Comparison of ENCODE assay signal across 8 cellular contexts in the genomic region with DNA sequence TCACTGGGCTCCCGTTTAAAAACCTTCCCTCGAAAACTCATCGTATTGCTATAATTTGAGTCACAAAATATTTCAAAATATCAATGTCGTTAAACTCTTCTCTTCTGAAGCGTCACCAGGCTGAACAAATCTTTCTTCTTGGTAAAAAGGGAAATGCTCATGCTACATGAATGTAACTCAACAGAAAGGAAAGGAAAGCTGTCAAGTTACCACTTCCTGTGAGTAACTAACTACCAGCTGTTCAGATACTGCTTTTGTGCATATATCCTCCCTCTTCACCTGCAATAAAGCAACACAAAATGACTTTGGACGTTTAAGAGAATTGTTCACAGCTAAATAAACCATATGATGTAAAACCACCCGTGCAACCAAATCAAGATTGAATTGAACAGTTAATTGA.
DNase-seq lines count a peak whose midpoint lies in the region; ATAC-seq and TF ChIP-seq lines count a peak whose summit lies in the region.

No MANE protein-coding gene starts in this region.

- no peak overlapping the region for H3K27ac Mint-ChIP-seq in endodermal cell

- DNase-seq in AG04450 (ENCODE audit: low read depth, low spot score) (no peak), SK-N-SH (no peak), germinal center (ENCODE audit: low spot score) (peak; percentile 28), endodermal cell (no peak), NCI-H345 (lab: John Stamatoyannopoulos, UW) (no peak), NCI-H1436 treated with DMSO at 0.1 percent for 48 hours (lab: John Stamatoyannopoulos, UW) (no peak)

- ATAC-seq in GM18907 (IDR thresholded peaks at IDR 0.05; ENCODE audit: unreplicated experiment) (peak; percentile 79), HG03097 (IDR thresholded peaks at IDR 0.05; ENCODE audit: low FRiP score, unreplicated experiment) (peak; percentile 68)

- WGBS in SK-N-SH (ENCODE audit: low lambda C conversion rate), result 55% methylated on average over 7 of the region's 7 CpGs
- WGBS in endodermal cell (ENCODE audit: insufficient coverage in 1 of 2, insufficient read length in 1 of 2), 2 experiments, result 83 to 90% methylated on average over 7 of the region's 7 CpGs

- H3F3A ChIP-seq in SK-N-SH (replicated peaks; ENCODE audit: insufficient read depth), result peaks cover 34% of the 10 kb centered on the region

- no peaks in the 10 kb centered on the region for H3K9me2 ChIP-seq in SK-N-SH

- H3K9me3 ChIP-seq in AG04450 (ENCODE audit: control insufficient read depth, insufficient read depth, low read length) (no peaks in the 10 kb centered on the region), SK-N-SH (no peaks in the 10 kb centered on the region), endodermal cell (ENCODE audit: control insufficient read depth, low read length) (no peaks in the 10 kb centered on the region)

- H3K27ac ChIP-seq in AG04450 (ENCODE audit: low read depth, low read length) (no peak overlapping the region), SK-N-SH (ENCODE audit: low read depth in 2 of 2, low read length in 1 of 2) (peak overlapping the region in 1 of 2 experiments; percentile 62; a peak in 2 of 4 replicates), endodermal cell (ENCODE audit: low read depth, low read length) (no peak overlapping the region)

- H3K36me3 ChIP-seq in SK-N-SH (replicated peaks in 1 of 2; ENCODE audit: control insufficient read depth in 1 of 2, insufficient read depth in 2 of 2, low read length in 1 of 2) (no peaks in the 10 kb centered on the region), endodermal cell (ENCODE audit: control insufficient read depth, insufficient read depth, low read length) (no peaks in the 10 kb centered on the region)

- H3K4me1 ChIP-seq in SK-N-SH (ENCODE audit: control insufficient read depth in 1 of 2, insufficient read depth in 2 of 2, low read depth in 1 of 2, low read length in 1 of 2) (peaks cover 0 to 25% of the 10 kb centered on the region in 2 experiments; a peak in 3 of 4 replicates), endodermal cell (ENCODE audit: control insufficient read depth, insufficient read depth, low read length) (no peaks in the 10 kb centered on the region)

- no peaks in the 10 kb centered on the region for H3K27me3 Mint-ChIP-seq in endodermal cell (ENCODE audit: insufficient read depth)

- no peak for TF ChIP-seq RAD21 in SK-N-SH (IDR thresholded peaks at IDR 0.05; ENCODE audit: low read length)

- POLR2A ChIA-PET in AG04450 (lab: Yijun Ruan, JAX), result no interaction called here
- POLR2A ChIA-PET in SK-N-SH (lab: Yijun Ruan, JAX), result no interaction called here

- H4K20me1 ChIP-seq in SK-N-SH (ENCODE audit: insufficient read depth), result no peaks in the 10 kb centered on the region

- peak overlapping the region; percentile 9; the same call in 1 of the 2 replicates for H2AFZ ChIP-seq in SK-N-SH (ENCODE audit: low read depth)

- H3K4me3 ChIP-seq in AG04450 (ENCODE audit: low read depth, low read length) (peak overlapping the region; percentile 37), SK-N-SH (ENCODE audit: low read depth in 2 of 2, low read length in 1 of 2) (no peak overlapping the region), endodermal cell (ENCODE audit: low read length) (no peak overlapping the region)

- H3K4me1 Mint-ChIP-seq in endodermal cell, result peaks cover 5% of the 10 kb centered on the region

- H3K9me3 Mint-ChIP-seq in endodermal cell, result no peaks in the 10 kb centered on the region

- CTCF ChIA-PET in AG04450 (lab: Charles Lee), result interaction anchor here (0.5 to 2.4 kb wide), 2 partner anchors 55 to 1005 kb away, joined by 4 to 7 read pairs; no protein-coding TSS in a partner anchor
- CTCF ChIA-PET in SK-N-SH (lab: Yijun Ruan, JAX), result no interaction called here

- H3K9ac ChIP-seq in SK-N-SH (no peak overlapping the region), endodermal cell (ENCODE audit: extremely low read depth, low read length, poor library complexity, severe bottlenecking) (no peak overlapping the region)

- H3K4me3 Mint-ChIP-seq in endodermal cell, result no peak overlapping the region

- no peak for TF ChIP-seq EP300 in SK-N-SH (IDR thresholded peaks at IDR 0.05; ENCODE audit: borderline replicate concordance in 1 of 2, low read depth in 1 of 2, low read length in 1 of 2)

- H3K4me2 ChIP-seq in SK-N-SH, result peak overlapping the region; percentile 6; the same call in 1 of the 2 replicates

- no peaks in the 10 kb centered on the region for H3K27me3 ChIP-seq in AG04450 (ENCODE audit: control insufficient read depth, insufficient read depth, low read length)
- no peaks in the 10 kb centered on the region for H3K27me3 ChIP-seq in SK-N-SH (ENCODE audit: insufficient read depth)
- no peaks in the 10 kb centered on the region for H3K27me3 ChIP-seq in endodermal cell (ENCODE audit: control insufficient read depth, insufficient read depth, low read length, poor library complexity, severe bottlenecking)

- no peaks in the 10 kb centered on the region for H3K36me3 Mint-ChIP-seq in endodermal cell (ENCODE audit: low read depth)

- TF ChIP-seq CTCF in AG04450 (IDR thresholded peaks at IDR 0.05; ENCODE audit: low read depth, low read length) (no peak), SK-N-SH (IDR thresholded peaks at IDR 0.05) (no peak), endodermal cell (conservative IDR thresholded peaks at IDR 0.05) (no peak)

- peaks cover 53% of the 10 kb centered on the region for H3K79me2 ChIP-seq in SK-N-SH (ENCODE audit: insufficient read depth)

TF ChIP-seq in SK-N-SH, 30 proteins besides CTCF, POLR2A, EP300 and RAD21:
- peak; percentile 55 for TF ChIP-seq GABPA (IDR thresholded peaks at IDR 0.05; ENCODE audit: low read depth)
- no peak for TF ChIP-seq SMC3 (IDR thresholded peaks at IDR 0.05; ENCODE audit: low read depth, low read length)
- TF ChIP-seq, protein P1, sequence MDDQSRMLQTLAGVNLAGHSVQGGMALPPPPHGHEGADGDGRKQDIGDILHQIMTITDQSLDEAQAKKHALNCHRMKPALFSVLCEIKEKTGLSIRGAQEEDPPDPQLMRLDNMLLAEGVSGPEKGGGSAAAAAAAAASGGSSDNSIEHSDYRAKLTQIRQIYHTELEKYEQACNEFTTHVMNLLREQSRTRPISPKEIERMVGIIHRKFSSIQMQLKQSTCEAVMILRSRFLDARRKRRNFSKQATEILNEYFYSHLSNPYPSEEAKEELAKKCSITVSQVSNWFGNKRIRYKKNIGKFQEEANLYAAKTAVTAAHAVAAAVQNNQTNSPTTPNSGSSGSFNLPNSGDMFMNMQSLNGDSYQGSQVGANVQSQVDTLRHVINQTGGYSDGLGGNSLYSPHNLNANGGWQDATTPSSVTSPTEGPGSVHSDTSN (IDR thresholded peaks at IDR 0.05), result no peak
- no peak for TF ChIP-seq MEF2A (IDR thresholded peaks at IDR 0.05; ENCODE audit: borderline replicate concordance, low read depth)
- TF ChIP-seq TCF12 (IDR thresholded peaks at IDR 0.05), result peak; percentile 66
- TF ChIP-seq MXI1 (IDR thresholded peaks at IDR 0.05; ENCODE audit: low read depth, low read length), result no peak
- TF ChIP-seq YY1 (IDR thresholded peaks at IDR 0.05; ENCODE audit: low read depth), result no peak
- no peak for TF ChIP-seq TEAD4 (IDR thresholded peaks at IDR 0.05; ENCODE audit: borderline replicate concordance, insufficient read depth)
